Comparison of ENCODE assay signal across 1 cellular context in the genomic region with DNA sequence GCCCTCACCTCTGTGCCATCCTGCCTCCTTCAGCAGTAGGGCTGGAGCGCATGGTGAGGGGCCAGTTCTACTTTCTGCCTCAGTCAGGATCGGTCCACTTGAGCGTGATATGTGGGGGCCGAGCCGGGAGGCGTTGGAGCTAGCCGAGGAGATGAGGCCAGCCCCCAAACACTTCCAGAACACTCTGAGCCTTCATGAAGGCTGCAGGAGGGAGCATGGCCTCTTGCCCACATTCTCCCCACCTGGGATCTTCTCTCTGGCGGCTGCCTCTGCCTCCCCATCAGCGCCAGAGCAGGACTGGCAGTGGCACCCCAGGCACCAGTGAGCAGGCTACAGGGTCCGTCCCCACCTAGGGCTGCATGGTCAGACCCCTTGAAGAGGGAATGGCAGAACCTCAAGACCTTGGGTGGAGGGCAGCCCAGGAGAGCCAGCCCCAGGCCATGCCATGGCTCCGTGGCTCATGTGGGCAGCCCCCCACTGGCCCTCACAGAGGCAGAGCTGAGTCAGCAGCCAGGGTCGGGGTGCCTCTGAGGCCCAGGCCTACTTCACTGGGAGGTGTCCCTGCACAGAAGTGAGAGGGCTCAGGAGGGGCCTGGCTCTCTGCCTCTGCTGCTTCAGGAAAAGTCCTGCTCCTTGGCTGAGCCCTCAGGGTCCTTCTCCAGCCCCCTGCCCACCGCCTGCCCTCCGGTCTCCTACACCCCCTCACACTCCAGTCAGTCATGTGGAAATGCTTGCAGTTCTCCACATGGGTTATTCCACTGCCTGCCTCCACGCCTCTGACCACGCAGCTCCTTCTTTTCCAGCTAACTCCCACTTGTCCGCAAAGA.
TF ChIP-seq lines count a peak whose summit lies in the region.

No MANE protein-coding gene starts in this region.

TF ChIP-seq in GM23338, 12 proteins besides CTCF, POLR2A, EP300 and RAD21:
- TF ChIP-seq EZH2phosphoT487 (IDR thresholded peaks at IDR 0.05; ENCODE audit: unreplicated experiment): no peak
- TF ChIP-seq STAT1 (IDR thresholded peaks at IDR 0.05; ENCODE audit: unreplicated experiment): no peak
- no peak for TF ChIP-seq NANOG (IDR thresholded peaks at IDR 0.05; ENCODE audit: borderline replicate concordance)
- no peak for TF ChIP-seq ZNF114 (CRISPR knock-in tag; IDR thresholded peaks at IDR 0.05)
- no peak for TF ChIP-seq POLR2AphosphoS5 (IDR thresholded peaks at IDR 0.05; ENCODE audit: low read depth)
- TF ChIP-seq, protein P1, sequence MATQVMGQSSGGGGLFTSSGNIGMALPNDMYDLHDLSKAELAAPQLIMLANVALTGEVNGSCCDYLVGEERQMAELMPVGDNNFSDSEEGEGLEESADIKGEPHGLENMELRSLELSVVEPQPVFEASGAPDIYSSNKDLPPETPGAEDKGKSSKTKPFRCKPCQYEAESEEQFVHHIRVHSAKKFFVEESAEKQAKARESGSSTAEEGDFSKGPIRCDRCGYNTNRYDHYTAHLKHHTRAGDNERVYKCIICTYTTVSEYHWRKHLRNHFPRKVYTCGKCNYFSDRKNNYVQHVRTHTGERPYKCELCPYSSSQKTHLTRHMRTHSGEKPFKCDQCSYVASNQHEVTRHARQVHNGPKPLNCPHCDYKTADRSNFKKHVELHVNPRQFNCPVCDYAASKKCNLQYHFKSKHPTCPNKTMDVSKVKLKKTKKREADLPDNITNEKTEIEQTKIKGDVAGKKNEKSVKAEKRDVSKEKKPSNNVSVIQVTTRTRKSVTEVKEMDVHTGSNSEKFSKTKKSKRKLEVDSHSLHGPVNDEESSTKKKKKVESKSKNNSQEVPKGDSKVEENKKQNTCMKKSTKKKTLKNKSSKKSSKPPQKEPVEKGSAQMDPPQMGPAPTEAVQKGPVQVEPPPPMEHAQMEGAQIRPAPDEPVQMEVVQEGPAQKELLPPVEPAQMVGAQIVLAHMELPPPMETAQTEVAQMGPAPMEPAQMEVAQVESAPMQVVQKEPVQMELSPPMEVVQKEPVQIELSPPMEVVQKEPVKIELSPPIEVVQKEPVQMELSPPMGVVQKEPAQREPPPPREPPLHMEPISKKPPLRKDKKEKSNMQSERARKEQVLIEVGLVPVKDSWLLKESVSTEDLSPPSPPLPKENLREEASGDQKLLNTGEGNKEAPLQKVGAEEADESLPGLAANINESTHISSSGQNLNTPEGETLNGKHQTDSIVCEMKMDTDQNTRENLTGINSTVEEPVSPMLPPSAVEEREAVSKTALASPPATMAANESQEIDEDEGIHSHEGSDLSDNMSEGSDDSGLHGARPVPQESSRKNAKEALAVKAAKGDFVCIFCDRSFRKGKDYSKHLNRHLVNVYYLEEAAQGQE (IDR thresholded peaks at IDR 0.05; ENCODE audit: unreplicated experiment): no peak
TF ChIP-seq in GM23338: peak in this region for 0.
